Comparison of ENCODE assay signal across 28 cellular contexts in the genomic region with DNA sequence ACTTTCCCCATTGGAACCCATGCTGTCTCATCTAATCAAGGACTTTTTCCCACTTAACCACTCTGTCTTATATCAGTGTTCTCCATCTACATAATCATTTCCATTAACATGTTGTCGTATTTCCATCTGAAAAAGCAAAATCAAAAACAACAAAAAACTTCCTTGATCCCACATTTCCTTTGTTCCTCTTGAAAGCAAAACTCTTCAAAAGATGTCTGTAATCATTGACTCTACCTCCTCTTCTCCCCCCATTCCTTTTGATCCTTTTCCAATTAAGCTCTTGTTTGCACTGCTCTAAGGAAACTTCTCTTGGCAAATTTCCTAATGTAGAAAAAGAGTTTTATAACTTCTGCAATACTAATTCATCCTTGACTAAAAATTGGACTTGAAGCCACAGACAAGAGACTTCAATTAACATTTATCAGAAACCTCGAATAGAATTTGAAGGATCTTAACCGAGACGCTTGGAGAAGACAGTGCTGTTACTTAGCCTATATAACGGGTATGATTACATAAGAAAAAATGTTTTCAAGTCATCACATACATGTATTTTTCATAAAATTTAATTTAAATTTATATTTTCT.
"Had no signal": no experiment of that assay in that cellular context is flagged by ENCODE, and none has a peak within 500 bp of the region (broad histone marks: within the 10 kb centered on the region; RNA-seq: fewer than 3 reads in every experiment).

No MANE protein-coding gene starts in this region.

- H3K79me2 ChIP-seq: hepatocyte had no signal

- H3K4me3 ChIP-seq: dorsolateral prefrontal cortex, esophagus muscularis mucosa, gastroesophageal sphincter, heart left ventricle, hepatocyte, lung, ovary, right atrium auricular region, smooth muscle cell, suprapubic skin, transverse colon, upper lobe of right lung had no signal

- H3K4me2 ChIP-seq: hepatocyte, smooth muscle cell had no signal

- FAIRE-seq: colon, kidney had no signal

- H3K36me3 ChIP-seq: esophagus muscularis mucosa, gastroesophageal sphincter, heart left ventricle, ovary, right atrium auricular region, suprapubic skin, transverse colon, upper lobe of right lung had no signal

- H2AFZ ChIP-seq: hepatocyte had no signal

- H3K4me1 ChIP-seq: gastroesophageal sphincter, right atrium auricular region, transverse colon, upper lobe of right lung had no signal

- H3K27ac ChIP-seq: dorsolateral prefrontal cortex, epithelial cell of prostate, esophagus muscularis mucosa, foreskin keratinocyte, gastroesophageal sphincter, heart left ventricle, hepatocyte, ovary, right atrium auricular region, suprapubic skin, transverse colon, upper lobe of right lung had no signal

- H3K27me3 ChIP-seq: esophagus muscularis mucosa, foreskin keratinocyte, gastroesophageal sphincter, heart left ventricle, hepatocyte, ovary, right atrium auricular region, suprapubic skin, transverse colon, upper lobe of right lung had no signal

- H3K9me3 ChIP-seq: esophagus muscularis mucosa, gastroesophageal sphincter, heart left ventricle, ovary, right atrium auricular region, suprapubic skin, transverse colon, upper lobe of right lung had no signal

- DNase-seq: dorsolateral prefrontal cortex; effector CD4-positive, alpha-beta T cell; foreskin keratinocyte; heart left ventricle; kidney; natural killer cell; occipital lobe; ovary; posterior cingulate gyrus; stimulated activated CD4-positive, alpha-beta T cell treated with anti-CD3 and anti-CD28 coated beads, Interleukin-12 subunit alpha, Interleukin-12 subunit beta, amount 100 ng/mL, for 4 hours; stimulated activated CD4-positive, alpha-beta T cell treated with anti-CD3 and anti-CD28 coated beads, Interleukin-1b, Interleukin-23, amount 100 ng/mL, for 48 hours; stimulated activated CD4-positive, alpha-beta T cell treated with anti-CD3 and anti-CD28 coated beads, Interleukin-4, amount 100 ng/mL, for 1 hour; stimulated activated CD8-positive, alpha-beta memory T cell treated with anti-CD3 and anti-CD28 coated beads, Interleukin-4, amount 100 ng/mL, for 48 hours; stimulated activated naive CD4-positive, alpha-beta T cell; stimulated activated naive CD8-positive, alpha-beta T cell treated with anti-CD3 and anti-CD28 coated beads, Interleukin-15, amount 100 ng/mL, for 72 hours; transverse colon; upper lobe of right lung had no signal

- ATAC-seq: foreskin keratinocyte; gastroesophageal sphincter; heart left ventricle; left lobe of liver; natural killer cell; sciatic nerve; stimulated activated naive CD8-positive, alpha-beta T cell treated with anti-CD3 and anti-CD28 coated beads, Interleukin-15, amount 100 ng/mL, for 72 hours; upper lobe of right lung had no signal
